ENCODE assay signal across 2 cellular contexts in the genomic region with DNA sequence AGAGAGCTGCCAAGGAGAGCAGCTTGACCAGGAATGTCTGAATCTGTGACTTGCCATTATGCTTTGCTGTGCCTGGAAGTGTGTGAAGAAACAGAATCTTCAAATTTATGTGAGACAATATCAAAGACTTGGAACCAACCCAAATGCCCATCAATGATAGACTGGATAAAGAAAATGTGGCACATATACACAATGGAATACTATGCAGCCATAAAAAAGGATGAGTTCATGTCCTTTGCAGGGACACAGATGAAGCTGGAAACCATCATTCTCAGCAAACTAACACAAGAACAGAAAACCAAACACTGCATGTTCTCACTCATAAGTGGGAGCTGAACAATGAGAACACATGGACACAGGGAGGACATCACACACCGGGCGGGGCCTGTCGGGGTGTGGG. TPM values are rescaled to one million over a fixed set of nuclear protein-coding genes. Genes with fewer than 3 reads are reported as not detected.
"Had no signal": no experiment of that assay in that cellular context is flagged by ENCODE, and none has a peak within 500 bp of the region (broad histone marks: within the 10 kb centered on the region; RNA-seq: fewer than 3 reads in every experiment).

No MANE protein-coding gene starts in this region.

RNA-seq across cellular contexts. Expression of gene OLFML2B, which starts 30.3 kb away (rescaled TPM):
- total RNA-seq: MCF 10A, NCI-H460 had no signal
